22 cellular contexts compared by ENCODE assay signal in the genomic region with DNA sequence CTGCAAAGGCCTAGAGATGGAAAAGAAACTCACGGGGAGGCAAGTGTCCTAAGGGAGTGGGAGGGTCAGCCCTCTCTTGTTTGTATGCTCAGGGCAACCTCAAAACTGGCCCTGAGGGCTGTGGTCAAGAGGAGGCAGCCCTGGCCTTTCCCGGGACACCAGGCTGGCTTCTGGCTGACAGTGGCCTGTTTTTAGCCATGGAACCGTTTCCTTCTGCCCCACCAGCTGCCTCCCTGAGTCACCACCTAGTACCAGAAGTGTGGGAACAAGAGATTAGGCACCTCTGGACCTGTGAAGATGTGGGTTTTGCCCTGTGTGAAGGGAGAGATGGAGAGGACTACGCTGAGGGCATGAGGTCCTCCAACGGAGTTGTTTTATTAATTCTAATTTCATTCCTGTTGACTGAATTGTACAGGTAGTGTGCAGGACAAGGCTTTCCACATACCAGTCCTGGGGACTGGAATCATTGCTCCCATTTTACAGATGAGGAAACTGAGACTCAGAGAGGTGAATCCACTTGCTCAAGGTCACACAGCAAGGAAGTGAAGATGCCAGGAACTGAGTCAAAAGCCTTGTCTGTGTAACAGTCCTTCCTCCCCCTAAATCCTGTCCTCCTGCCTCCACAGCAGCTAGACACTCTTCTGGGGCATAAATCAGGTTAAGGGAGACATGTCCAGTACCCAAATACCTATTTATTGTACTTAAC. TPM values are rescaled to one million over a fixed set of nuclear protein-coding genes. Genes with fewer than 3 reads are reported as not detected.
DNase-seq lines count a peak whose midpoint lies in the region; ATAC-seq, FAIRE-seq and TF ChIP-seq lines count a peak whose summit lies in the region.
"Had no signal": no experiment of that assay in that cellular context is flagged by ENCODE, and none has a peak within 500 bp of the region (broad histone marks: within the 10 kb centered on the region; RNA-seq: fewer than 3 reads in every experiment).

No MANE protein-coding gene starts in this region.

- H3K36me3 Mint-ChIP-seq in activated naive CD4-positive, alpha-beta T cell treated with anti-CD3 and anti-CD28 coated beads, Interleukin-2, amount 50 U/mL, for 72 hours: no peaks in the 10 kb centered on the region

- H3K9ac ChIP-seq in HepG2 (ENCODE audit: insufficient read depth, low read depth, low read length): no peak overlapping the region

- POLR2A ChIA-PET in HepG2 (lab: Yijun Ruan, JAX): no interaction called here

- WGBS in HepG2 (ENCODE audit: low lambda C conversion rate): 10% methylated on average over 5 of the region's 5 CpGs
- WGBS in right lobe of liver (ENCODE audit: insufficient coverage, low coverage, low lambda C conversion rate, missing lambda C conversion rate): 69% methylated on average over 2 of the region's 5 CpGs

- H4K20me1 ChIP-seq in HepG2 (ENCODE audit: insufficient read depth, low read length): no peaks in the 10 kb centered on the region

- H3K4me2 ChIP-seq in HepG2 (ENCODE audit: low read depth, low read length): no peak overlapping the region

- no peak for TF ChIP-seq CTCF in HepG2 (CRISPR knock-in tag; IDR thresholded peaks at IDR 0.05)
- no peak for TF ChIP-seq CTCF in right lobe of liver (IDR thresholded peaks at IDR 0.05)
- no peak for TF ChIP-seq CTCF in fibroblast of villous mesenchyme (IDR thresholded peaks at IDR 0.05; ENCODE audit: insufficient read depth, low read depth, low read length)

- CTCF ChIA-PET in HepG2 (lab: Yijun Ruan, JAX; ENCODE audit: low intra/inter-chr PET ratio, low total read pairs): no interaction called here

- no peak for TF ChIP-seq EP300 in HepG2 (IDR thresholded peaks at IDR 0.05; ENCODE audit: low read depth in 2 of 2, low read length in 2 of 2)
- TF ChIP-seq EP300 in HepG2 (CRISPR knock-in tag; IDR thresholded peaks at IDR 0.05; ENCODE audit: borderline replicate concordance): no peak

- TF ChIP-seq POLR2A in HepG2 (IDR thresholded peaks at IDR 0.05; ENCODE audit: insufficient read depth in 1 of 2, low read depth in 2 of 2, low read length in 2 of 2) (no peak), right lobe of liver (IDR thresholded peaks at IDR 0.05) (no peak)

- no peaks in the 10 kb centered on the region for H3K36me3 ChIP-seq in HepG2 (replicated peaks in 1 of 2; ENCODE audit: control insufficient read depth in 1 of 2, insufficient read depth in 2 of 2, low read length in 2 of 2)
- no peaks in the 10 kb centered on the region for H3K36me3 ChIP-seq in right lobe of liver
- H3K36me3 ChIP-seq in SJCRH30: no peaks in the 10 kb centered on the region
- H3K36me3 ChIP-seq: Peyer's patch had no signal

- FAIRE-seq in HepG2 (lab: Jason Lieb, UNC): no peak
- FAIRE-seq in urothelium cell line (lab: Jason Lieb, UNC): peak; percentile 48
- no peak for FAIRE-seq in frontal cortex (lab: Jason Lieb, UNC)
- FAIRE-seq: A204.1, G401.6, GM12892, GM19239 had no signal

- H3K27ac Mint-ChIP-seq in activated naive CD4-positive, alpha-beta T cell treated with anti-CD3 and anti-CD28 coated beads, Interleukin-2, amount 50 U/mL, for 72 hours: no peak overlapping the region

- intact Hi-C loops in HepG2 (cut with micrococcal nuclease; ENCODE audit: unreplicated experiment) (no loop called here), right lobe of liver (cut with DNase I) (loop anchor here in 1 of 2 donors (10.0 kb wide), 1 partner anchor 255 kb away; no protein-coding TSS in a partner anchor)

- no peaks in the 10 kb centered on the region for H3K9me3 ChIP-seq in HepG2 (ENCODE audit: low read length)
- H3K9me3 ChIP-seq in right lobe of liver: no peaks in the 10 kb centered on the region
- H3K9me3 ChIP-seq in SJCRH30 (replicated peaks): no peaks in the 10 kb centered on the region
- H3K9me3 ChIP-seq: Peyer's patch had no signal

- no peak overlapping the region for H2AFZ ChIP-seq in HepG2 (ENCODE audit: low read length)

- TF ChIP-seq RAD21 in HepG2 (CRISPR knock-in tag; IDR thresholded peaks at IDR 0.05): no peak

- peaks cover 24% of the 10 kb centered on the region for H3K4me1 ChIP-seq in HepG2 (ENCODE audit: insufficient read depth, low read length)
- H3K4me1 ChIP-seq in right lobe of liver: no peaks in the 10 kb centered on the region
- H3K4me1 ChIP-seq in SJCRH30: peaks cover 80% of the 10 kb centered on the region

- ATAC-seq in HepG2 (no peak), right lobe of liver (no peak)
- no peak for ATAC-seq in activated naive CD4-positive, alpha-beta T cell treated with anti-CD3 and anti-CD28 coated beads, Interleukin-2, amount 50 U/mL, for 72 hours

- H3K4me3 ChIP-seq in HepG2 (replicated peaks in 1 of 3; ENCODE audit: insufficient read depth in 1 of 3, low read depth in 2 of 3, low read length in 3 of 3) (no peak overlapping the region), right lobe of liver (no peak overlapping the region), SJCRH30 (no peak overlapping the region), fibroblast of villous mesenchyme (ENCODE audit: low read depth, low read length) (no peak overlapping the region)
- H3K4me3 ChIP-seq: Peyer's patch had no signal

- H3K9me3 Mint-ChIP-seq in activated naive CD4-positive, alpha-beta T cell treated with anti-CD3 and anti-CD28 coated beads, Interleukin-2, amount 50 U/mL, for 72 hours: no peaks in the 10 kb centered on the region
- H3K9me3 Mint-ChIP-seq: CD14-positive monocyte had no signal

- in situ Hi-C loops in HepG2 (cut with HindIII; ENCODE audit: extremely low pct_ligation_motif_present, low pct_unique_long_range_greater_than_20kb): no loop called here

- H3K27me3 ChIP-seq in HepG2 (ENCODE audit: control insufficient read depth in 1 of 2, insufficient read depth in 2 of 2, low read length in 2 of 2) (peaks cover 11 to 46% of the 10 kb centered on the region in 2 experiments; a peak in 4 of 5 replicates), right lobe of liver (no peaks in the 10 kb centered on the region), SJCRH30 (no peaks in the 10 kb centered on the region)
- H3K27me3 ChIP-seq: Peyer's patch had no signal

- BruUV-seq in HepG2 (replicated peaks; lab: Mats Ljungman, UMichigan): no TSS peak

- no peak overlapping the region for H3K27ac ChIP-seq in HepG2 (ENCODE audit: extremely low read length, insufficient read depth, low read length)
- H3K27ac ChIP-seq in right lobe of liver: no peak overlapping the region
- peak overlapping the region; percentile 6 for H3K27ac ChIP-seq in SJCRH30
- H3K27ac ChIP-seq: Peyer's patch had no signal

- DNase-seq in HepG2 (ENCODE audit: low spot score) (no peak), right lobe of liver (no peak), SJCRH30 (peak; percentile 85 to 86), fibroblast of villous mesenchyme (ENCODE audit: low read depth) (peak; percentile 19), urothelium cell line (ENCODE audit: low spot score) (no peak), frontal cortex (ENCODE audit: low spot score in 2 of 2) (no peak), NCI-H187 (lab: John Stamatoyannopoulos, UW) (no peak)
- no peak for DNase-seq in activated naive CD4-positive, alpha-beta T cell treated with anti-CD3 and anti-CD28 coated beads, Interleukin-2, amount 50 U/mL, for 72 hours (ENCODE audit: low spot score in 2 of 2)
- DNase-seq: COR-L47, DMS153, Karpas-422, NCI-H1417, NCI-H2029, NCI-H2171 treated with DMSO at 0.1 percent for 48 hours, NCI-H510A treated with DMSO at 0.1 percent for 48 hours, Peyer's patch, SIG-M5 had no signal

- H3K79me2 ChIP-seq in HepG2 (ENCODE audit: insufficient read depth, low read length): no peaks in the 10 kb centered on the region

RNA-seq across cellular contexts. Expression of gene FOXS1, which starts 5.5 kb away (rescaled TPM):
- total RNA-seq in HepG2 (2016; rRNA removed; fragmentation: Illumina TruSeq; extraction: Trizol): not detected in 2 replicates
- not detected in 2 replicates for total RNA-seq in HepG2 (2016; cell fraction: cytosol; rRNA removed; fragmentation: Illumina TruSeq; extraction: Trizol; ENCODE audit: low read depth)
- not detected in 2 replicates for total RNA-seq in HepG2 (2016; cell fraction: insoluble cytoplasmic fraction; rRNA removed; fragmentation: Illumina TruSeq; extraction: Trizol)
- not detected in 2 replicates for total RNA-seq in HepG2 (2016; cell fraction: membrane; rRNA removed; fragmentation: Illumina TruSeq; extraction: Trizol)
- not detected in 2 replicates for total RNA-seq in HepG2 (2016; cell fraction: nucleus; rRNA removed; fragmentation: Illumina TruSeq; extraction: Trizol)
- not detected in 2 replicates for polyA plus RNA-seq in HepG2 (2011; rRNA removed)
- polyA plus RNA-seq in HepG2 (2011; cell fraction: cytosol; rRNA removed): not detected in 2 replicates
- polyA plus RNA-seq in HepG2 (2011; cell fraction: nucleus; rRNA removed): not detected in 2 replicates
- polyA plus RNA-seq in HepG2 (2012): not detected in 2 replicates
- not detected in 2 replicates for polyA plus RNA-seq in HepG2 (2016; cell fraction: cytosol; fragmentation: Illumina TruSeq; extraction: Trizol; ENCODE audit: low read depth)
- not detected in 2 replicates for polyA plus RNA-seq in HepG2 (2016; cell fraction: insoluble cytoplasmic fraction; fragmentation: Illumina TruSeq; extraction: Trizol; ENCODE audit: low read depth)
- not detected in 2 replicates for polyA plus RNA-seq in HepG2 (2016; cell fraction: membrane; fragmentation: Illumina TruSeq; extraction: Trizol; ENCODE audit: low read depth)
- polyA plus RNA-seq in HepG2 (2016; cell fraction: nucleus; fragmentation: Illumina TruSeq; extraction: Trizol; ENCODE audit: insufficient read depth, low read depth): not detected in 2 replicates
- not detected in 2 replicates for polyA minus RNA-seq in HepG2 (2011; rRNA and poly(A)+ RNA removed; ENCODE audit: low replicate concordance)
- polyA minus RNA-seq in HepG2 (2011; cell fraction: cytosol; rRNA and poly(A)+ RNA removed): not detected in 2 replicates
- not detected in 2 replicates for polyA minus RNA-seq in HepG2 (2011; cell fraction: nucleus; rRNA and poly(A)+ RNA removed)
- total RNA-seq in right lobe of liver: under 1 TPM in 2 of 6 experiments, not detected in 4; 0.15 to 0.31 TPM
- 55.5 and 69.0 TPM in 2 replicates for total RNA-seq in SJCRH30 (2014; rRNA removed; shearing (Covaris generic))
- 1.7 and 2.9 TPM in 2 replicates for total RNA-seq in fibroblast of villous mesenchyme
- total RNA-seq in frontal cortex: 0.82 TPM
- not detected for total RNA-seq in activated naive CD4-positive, alpha-beta T cell treated with anti-CD3 and anti-CD28 coated beads, Interleukin-2, amount 50 U/mL, for 72 hours
- total RNA-seq: Peyer's patch had no signal
- polyA plus RNA-seq: CD14-positive monocyte had no signal

RNA-seq across cellular contexts. Expression of gene MYLK2, which starts 20.8 kb away (rescaled TPM):
- total RNA-seq in HepG2 (2016; rRNA removed; fragmentation: Illumina TruSeq; extraction: Trizol): 0.27 TPM in 1 of 2 replicates, not detected in the other
- 0.09 and 0.10 TPM in 2 replicates for total RNA-seq in HepG2 (2016; cell fraction: cytosol; rRNA removed; fragmentation: Illumina TruSeq; extraction: Trizol; ENCODE audit: low read depth)
- total RNA-seq in HepG2 (2016; cell fraction: insoluble cytoplasmic fraction; rRNA removed; fragmentation: Illumina TruSeq; extraction: Trizol): 0.17 TPM in 1 of 2 replicates, not detected in the other
- total RNA-seq in HepG2 (2016; cell fraction: membrane; rRNA removed; fragmentation: Illumina TruSeq; extraction: Trizol): 0.06 and 0.10 TPM in 2 replicates
- 0.50 TPM in 1 of 2 replicates, not detected in the other for total RNA-seq in HepG2 (2016; cell fraction: nucleus; rRNA removed; fragmentation: Illumina TruSeq; extraction: Trizol)
- 0.04 TPM in 1 of 2 replicates, not detected in the other for polyA plus RNA-seq in HepG2 (2011; rRNA removed)
- 0.03 TPM in 1 of 2 replicates, not detected in the other for polyA plus RNA-seq in HepG2 (2011; cell fraction: cytosol; rRNA removed)
- 0.05 and 0.32 TPM in 2 replicates for polyA plus RNA-seq in HepG2 (2011; cell fraction: nucleus; rRNA removed)
- not detected in 2 replicates for polyA plus RNA-seq in HepG2 (2012)
- 0.10 TPM in 1 of 2 replicates, not detected in the other for polyA plus RNA-seq in HepG2 (2016; cell fraction: cytosol; fragmentation: Illumina TruSeq; extraction: Trizol; ENCODE audit: low read depth)
- polyA plus RNA-seq in HepG2 (2016; cell fraction: insoluble cytoplasmic fraction; fragmentation: Illumina TruSeq; extraction: Trizol; ENCODE audit: low read depth): 0.21 TPM in 1 of 2 replicates, not detected in the other
- 0.22 TPM in 1 of 2 replicates, not detected in the other for polyA plus RNA-seq in HepG2 (2016; cell fraction: membrane; fragmentation: Illumina TruSeq; extraction: Trizol; ENCODE audit: low read depth)
- 0.52 and 0.59 TPM in 2 replicates for polyA plus RNA-seq in HepG2 (2016; cell fraction: nucleus; fragmentation: Illumina TruSeq; extraction: Trizol; ENCODE audit: insufficient read depth, low read depth)
- polyA minus RNA-seq in HepG2 (2011; rRNA and poly(A)+ RNA removed; ENCODE audit: low replicate concordance): 0.18 and 0.28 TPM in 2 replicates
- not detected in 2 replicates for polyA minus RNA-seq in HepG2 (2011; cell fraction: cytosol; rRNA and poly(A)+ RNA removed)
- 0.25 and 0.39 TPM in 2 replicates for polyA minus RNA-seq in HepG2 (2011; cell fraction: nucleus; rRNA and poly(A)+ RNA removed)
- total RNA-seq in right lobe of liver: not detected
- 3.1 and 3.5 TPM in 2 replicates for total RNA-seq in SJCRH30 (2014; rRNA removed; shearing (Covaris generic))
- under 0.01 and 0.32 TPM in 2 replicates for total RNA-seq in fibroblast of villous mesenchyme
- 0.82 TPM for total RNA-seq in frontal cortex
- under 1 TPM; 0.31 to 0.34 TPM for total RNA-seq in activated naive CD4-positive, alpha-beta T cell treated with anti-CD3 and anti-CD28 coated beads, Interleukin-2, amount 50 U/mL, for 72 hours
- polyA plus RNA-seq: CD14-positive monocyte had no signal

RNA-seq across cellular contexts. Expression of gene DUSP15, which starts 30.4 kb away (rescaled TPM):
- total RNA-seq in HepG2 (2016; rRNA removed; fragmentation: Illumina TruSeq; extraction: Trizol): 0.18 and 0.93 TPM in 2 replicates
- total RNA-seq in HepG2 (2016; cell fraction: cytosol; rRNA removed; fragmentation: Illumina TruSeq; extraction: Trizol; ENCODE audit: low read depth): 1.1 TPM in 2 replicates
- total RNA-seq in HepG2 (2016; cell fraction: insoluble cytoplasmic fraction; rRNA removed; fragmentation: Illumina TruSeq; extraction: Trizol): 0.37 and 0.69 TPM in 2 replicates
- total RNA-seq in HepG2 (2016; cell fraction: membrane; rRNA removed; fragmentation: Illumina TruSeq; extraction: Trizol): 0.93 and 1.2 TPM in 2 replicates
- 0.43 and 1.6 TPM in 2 replicates for total RNA-seq in HepG2 (2016; cell fraction: nucleus; rRNA removed; fragmentation: Illumina TruSeq; extraction: Trizol)
- 0.17 and 0.46 TPM in 2 replicates for polyA plus RNA-seq in HepG2 (2011; rRNA removed)
- polyA plus RNA-seq in HepG2 (2011; cell fraction: cytosol; rRNA removed): 0.60 and 0.79 TPM in 2 replicates
- polyA plus RNA-seq in HepG2 (2011; cell fraction: nucleus; rRNA removed): 0.95 and 1.2 TPM in 2 replicates
- 0.50 and 0.83 TPM in 2 replicates for polyA plus RNA-seq in HepG2 (2012)
- 0.60 and 1.1 TPM in 2 replicates for polyA plus RNA-seq in HepG2 (2016; cell fraction: cytosol; fragmentation: Illumina TruSeq; extraction: Trizol; ENCODE audit: low read depth)
- polyA plus RNA-seq in HepG2 (2016; cell fraction: insoluble cytoplasmic fraction; fragmentation: Illumina TruSeq; extraction: Trizol; ENCODE audit: low read depth): 0.47 and 1.2 TPM in 2 replicates
- polyA plus RNA-seq in HepG2 (2016; cell fraction: membrane; fragmentation: Illumina TruSeq; extraction: Trizol; ENCODE audit: low read depth): 0.72 and 1.1 TPM in 2 replicates
- 0.88 and 1.7 TPM in 2 replicates for polyA plus RNA-seq in HepG2 (2016; cell fraction: nucleus; fragmentation: Illumina TruSeq; extraction: Trizol; ENCODE audit: insufficient read depth, low read depth)
- 0.56 TPM in 1 of 2 replicates, not detected in the other for polyA minus RNA-seq in HepG2 (2011; rRNA and poly(A)+ RNA removed; ENCODE audit: low replicate concordance)
- not detected in 2 replicates for polyA minus RNA-seq in HepG2 (2011; cell fraction: cytosol; rRNA and poly(A)+ RNA removed)
- polyA minus RNA-seq in HepG2 (2011; cell fraction: nucleus; rRNA and poly(A)+ RNA removed): 0.87 TPM in 1 of 2 replicates, not detected in the other
- total RNA-seq in right lobe of liver: 1 to 10 TPM in 1 of 6 experiments, under 1 TPM in 2, not detected in 3; 0.22 to 1.1 (median 0.42) TPM
- 2.5 and 2.9 TPM in 2 replicates for total RNA-seq in SJCRH30 (2014; rRNA removed; shearing (Covaris generic))
- 0.32 TPM in 1 of 2 replicates, not detected in the other for total RNA-seq in fibroblast of villous mesenchyme
- total RNA-seq in frontal cortex: 9.8 TPM
- total RNA-seq in activated naive CD4-positive, alpha-beta T cell treated with anti-CD3 and anti-CD28 coated beads, Interleukin-2, amount 50 U/mL, for 72 hours: not detected
- polyA plus RNA-seq: CD14-positive monocyte had no signal

RNA-seq across cellular contexts. Expression of gene TTLL9, which starts 30.5 kb away (rescaled TPM):
- total RNA-seq in HepG2 (2016; rRNA removed; fragmentation: Illumina TruSeq; extraction: Trizol) (not detected in 2 replicates), right lobe of liver (not detected), fibroblast of villous mesenchyme (not detected in 2 replicates), frontal cortex (1.2 TPM)
- total RNA-seq in HepG2 (2016; cell fraction: cytosol; rRNA removed; fragmentation: Illumina TruSeq; extraction: Trizol; ENCODE audit: low read depth): not detected in 2 replicates
- total RNA-seq in HepG2 (2016; cell fraction: insoluble cytoplasmic fraction; rRNA removed; fragmentation: Illumina TruSeq; extraction: Trizol): not detected in 2 replicates
- not detected in 2 replicates for total RNA-seq in HepG2 (2016; cell fraction: membrane; rRNA removed; fragmentation: Illumina TruSeq; extraction: Trizol)
- total RNA-seq in HepG2 (2016; cell fraction: nucleus; rRNA removed; fragmentation: Illumina TruSeq; extraction: Trizol): not detected in 2 replicates
- polyA plus RNA-seq in HepG2 (2011; rRNA removed): 0.05 TPM in 1 of 2 replicates, not detected in the other
- not detected in 2 replicates for polyA plus RNA-seq in HepG2 (2011; cell fraction: cytosol; rRNA removed)
- polyA plus RNA-seq in HepG2 (2011; cell fraction: nucleus; rRNA removed): 0.14 TPM in 1 of 2 replicates, not detected in the other
- polyA plus RNA-seq in HepG2 (2012): not detected in 2 replicates
- polyA plus RNA-seq in HepG2 (2016; cell fraction: cytosol; fragmentation: Illumina TruSeq; extraction: Trizol; ENCODE audit: low read depth): not detected in 2 replicates
- polyA plus RNA-seq in HepG2 (2016; cell fraction: insoluble cytoplasmic fraction; fragmentation: Illumina TruSeq; extraction: Trizol; ENCODE audit: low read depth): not detected in 2 replicates
- not detected in 2 replicates for polyA plus RNA-seq in HepG2 (2016; cell fraction: membrane; fragmentation: Illumina TruSeq; extraction: Trizol; ENCODE audit: low read depth)
- polyA plus RNA-seq in HepG2 (2016; cell fraction: nucleus; fragmentation: Illumina TruSeq; extraction: Trizol; ENCODE audit: insufficient read depth, low read depth): not detected in 2 replicates
- not detected in 2 replicates for polyA minus RNA-seq in HepG2 (2011; rRNA and poly(A)+ RNA removed; ENCODE audit: low replicate concordance)
- not detected in 2 replicates for polyA minus RNA-seq in HepG2 (2011; cell fraction: cytosol; rRNA and poly(A)+ RNA removed)
- polyA minus RNA-seq in HepG2 (2011; cell fraction: nucleus; rRNA and poly(A)+ RNA removed): not detected in 2 replicates
- total RNA-seq in SJCRH30 (2014; rRNA removed; shearing (Covaris generic)): 0.05 TPM in 1 of 2 replicates, not detected in the other
- total RNA-seq in activated naive CD4-positive, alpha-beta T cell treated with anti-CD3 and anti-CD28 coated beads, Interleukin-2, amount 50 U/mL, for 72 hours: not detected
- polyA plus RNA-seq: CD14-positive monocyte had no signal

Comparison
In these comparisons a context has a peak if more than half of its experiments do, and no peak if none do; other contexts are left out.
1. DNase-seq: peak in SJCRH30 (2 of 2) and fibroblast of villous mesenchyme (single experiment); none in HepG2 (single experiment), right lobe of liver (0 of 3), urothelium cell line (single experiment), frontal cortex (0 of 2), activated naive CD4-positive, alpha-beta T cell treated with anti-CD3 and anti-CD28 coated beads, Interleukin-2, amount 50 U/mL, for 72 hours (0 of 2) and NCI-H187 (0 of 2).
2. RNA of gene FOXS1, which starts 5.5 kb away (total RNA-seq): 55.5 to 69.0 TPM in SJCRH30; 1.7 to 2.9 TPM in fibroblast of villous mesenchyme, 0.82 TPM in frontal cortex (single experiment), 0.15 to 0.31 TPM in right lobe of liver, not detected in HepG2 and not detected in activated naive CD4-positive, alpha-beta T cell treated with anti-CD3 and anti-CD28 coated beads, Interleukin-2, amount 50 U/mL, for 72 hours; every median in the first group is over 10 times any median in the second.